Comparison of ENCODE assay signal across 2 cellular contexts in genomic region chr17:73697872-73698271, GRCh38.
TF ChIP-seq lines count a peak whose summit lies in the region.

No MANE protein-coding gene starts in this region.

TF ChIP-seq in GM23338, 12 proteins besides CTCF, POLR2A, EP300 and RAD21:
- TF ChIP-seq NANOG (IDR thresholded peaks at IDR 0.05; ENCODE audit: borderline replicate concordance): no peak
- no peak for TF ChIP-seq ZNF331 (CRISPR knock-in tag; IDR thresholded peaks at IDR 0.05; ENCODE audit: low read depth)
- TF ChIP-seq ZNF114 (CRISPR knock-in tag; IDR thresholded peaks at IDR 0.05): no peak
- TF ChIP-seq CREB1 (CRISPR knock-in tag; IDR thresholded peaks at IDR 0.05; ENCODE audit: low read depth): no peak
- no peak for TF ChIP-seq ETS1 (IDR thresholded peaks at IDR 0.05)
- no peak for TF ChIP-seq POLR2AphosphoS5 (IDR thresholded peaks at IDR 0.05; ENCODE audit: low read depth)

TF ChIP-seq in H1, 55 proteins besides CTCF, POLR2A, EP300 and RAD21:
- TF ChIP-seq TAF1 (IDR thresholded peaks at IDR 0.05; ENCODE audit: low read depth, low read length) (no peak), KDM5A (IDR thresholded peaks at IDR 0.05; ENCODE audit: low read length) (no peak), CBX8 (IDR thresholded peaks at IDR 0.05; ENCODE audit: borderline replicate concordance, low read depth, low read length) (no peak), SAP30 (IDR thresholded peaks at IDR 0.05; ENCODE audit: insufficient read depth, insufficient replicate concordance, low read length) (no peak)
